ENCODE assay signal across 29 cellular contexts in the genomic region with DNA sequence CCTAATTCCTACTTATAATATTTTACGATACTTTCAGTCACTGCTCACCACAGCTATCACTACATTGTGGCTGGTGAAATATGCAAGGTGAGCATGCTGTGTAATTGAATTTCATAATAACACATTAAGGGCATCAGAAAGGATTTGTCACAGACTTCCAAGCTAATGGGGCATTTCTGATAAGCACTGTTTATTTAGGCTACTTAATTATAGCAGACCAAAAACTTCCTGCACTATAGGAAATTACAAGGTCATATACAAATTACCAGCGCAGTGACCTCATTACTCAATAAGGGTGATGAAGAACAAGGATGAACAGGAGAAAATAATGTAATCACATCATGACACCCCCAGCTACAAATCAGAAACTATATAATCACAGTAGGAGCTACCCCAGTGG.
"Had no signal": no experiment of that assay in that cellular context is flagged by ENCODE, and none has a peak within 500 bp of the region (broad histone marks: within the 10 kb centered on the region; RNA-seq: fewer than 3 reads in every experiment).

No MANE protein-coding gene starts in this region.

- ATAC-seq: activated CD4-positive, alpha-beta T cell treated with anti-CD3 and anti-CD28 coated beads for 36 hours; activated CD8-positive, alpha-beta memory T cell treated with anti-CD3 and anti-CD28 coated beads, Interleukin-2, amount 10 ng/mL, durations not matched to agents 7 days and 5 days; activated CD8-positive, alpha-beta T cell treated with anti-CD3 and anti-CD28 coated beads, Interleukin-2, amount 10 ng/mL, durations not matched to agents 7 days and 5 days; activated naive CD8-positive, alpha-beta T cell treated with anti-CD3 and anti-CD28 coated beads, Interleukin-2, amount 50 U/mL, for 24 hours; body of pancreas; effector memory CD8-positive, alpha-beta T cell; gastroesophageal sphincter; heart right ventricle; T-helper 17 cell had no signal

- DNase-seq: activated CD4-positive, alpha-beta memory T cell treated with anti-CD3 and anti-CD28 coated beads for 36 hours; activated CD4-positive, alpha-beta T cell treated with anti-CD3 and anti-CD28 coated beads for 36 hours; activated CD4-positive, alpha-beta T cell treated with anti-CD3 and anti-CD28 coated beads, Interleukin-2, amount 10 ng/mL, durations not matched to agents 24 days and 14 days; activated CD4-positive, CD25-positive, alpha-beta regulatory T cell; activated CD4-positive, CD25-positive, alpha-beta regulatory T cell treated with anti-CD3 and anti-CD28 coated beads, Interleukin-2, amount 50 U/mL, for 72 hours; activated CD8-positive, alpha-beta memory T cell treated with anti-CD3 and anti-CD28 coated beads, Interleukin-2, amount 10 ng/mL, durations not matched to agents 7 days and 5 days; activated CD8-positive, alpha-beta memory T cell treated with anti-CD3 and anti-CD28 coated beads, Interleukin-2, amount 50 U/mL, for 4 hours; activated CD8-positive, alpha-beta T cell treated with anti-CD3 and anti-CD28 coated beads, Interleukin-2, amount 10 ng/mL, durations not matched to agents 7 days and 5 days; activated effector memory CD4-positive, alpha-beta T cell treated with anti-CD3 and anti-CD28 coated beads, Interleukin-2, amount 50 U/mL, for 16 hours; activated naive CD4-positive, alpha-beta T cell treated with anti-CD3 and anti-CD28 coated beads for 36 hours; activated naive CD8-positive, alpha-beta T cell treated with anti-CD3 and anti-CD28 coated beads for 36 hours; activated naive CD8-positive, alpha-beta T cell treated with anti-CD3 and anti-CD28 coated beads, Interleukin-2, amount 50 U/mL, for 24 hours; activated T-cell treated with anti-CD3 and anti-CD28 coated beads, Interleukin-2, amount 50 U/mL, for 1 hour; activated T-cell treated with anti-CD3 and anti-CD28 coated beads, Interleukin-2, amount 50 U/mL, for 48 hours; adrenal gland; amygdala; aorta; body of pancreas; caudate nucleus; cortex of kidney; dermis blood vessel endothelial cell; effector CD4-positive, alpha-beta T cell; effector memory CD8-positive, alpha-beta T cell; esophagus squamous epithelium; foreskin melanocyte; heart right ventricle; T-helper 17 cell; T1000 had no signal
